Comparison of ENCODE assay signal across 27 cellular contexts in the genomic region with DNA sequence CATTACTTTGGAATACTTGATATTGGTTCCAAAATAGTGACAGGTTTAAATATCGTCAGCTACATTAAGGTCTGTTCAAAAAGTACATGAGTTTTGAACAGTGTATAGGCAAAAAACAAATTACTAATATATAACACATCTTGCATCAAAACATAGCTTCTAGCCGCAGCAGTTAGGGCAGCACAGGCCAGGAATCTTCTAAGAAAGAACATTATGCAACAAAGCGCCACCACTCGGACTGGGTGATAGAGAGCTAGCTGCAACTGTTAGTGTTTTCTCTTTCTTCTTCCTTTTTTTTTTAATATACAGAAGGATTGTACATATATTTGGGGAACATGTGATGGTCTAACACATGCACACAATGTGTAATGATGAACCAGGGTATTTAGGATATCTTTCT.
"Had no signal": no experiment of that assay in that cellular context is flagged by ENCODE, and none has a peak within 500 bp of the region (broad histone marks: within the 10 kb centered on the region; RNA-seq: fewer than 3 reads in every experiment).

No MANE protein-coding gene starts in this region.

- H3K36me3 ChIP-seq: colonic mucosa, esophagus squamous epithelium, gastroesophageal sphincter, sigmoid colon, suprapubic skin, tibial nerve, uterus had no signal

- H3K27me3 ChIP-seq: body of pancreas, colonic mucosa, esophagus squamous epithelium, gastroesophageal sphincter, sigmoid colon, suprapubic skin, tibial nerve, uterus had no signal

- H3K9me3 ChIP-seq: body of pancreas, colonic mucosa, esophagus squamous epithelium, gastroesophageal sphincter, sigmoid colon, suprapubic skin, tibial nerve, uterus had no signal

- DNase-seq: activated CD4-positive, alpha-beta T cell treated with anti-CD3 and anti-CD28 coated beads for 1 hour; activated CD4-positive, alpha-beta T cell treated with anti-CD3 and anti-CD28 coated beads, Interleukin-2, amount 50 U/mL, for 1 hour; activated CD8-positive, alpha-beta T cell treated with anti-CD3 and anti-CD28 coated beads, Interleukin-2, amount 10 ng/mL, durations not matched to agents 7 days and 5 days; activated gamma-delta T cell; activated naive CD4-positive, alpha-beta T cell treated with anti-CD3 and anti-CD28 coated beads, Interleukin-2, amount 50 U/mL, for 16 hours; activated naive CD8-positive, alpha-beta T cell treated with anti-CD3 and anti-CD28 coated beads, Interleukin-2, amount 50 U/mL, for 24 hours; anterior cingulate cortex; body of pancreas; colonic mucosa; esophagus squamous epithelium; head of caudate nucleus; hypothalamus; left ventricle myocardium superior; mammary epithelial cell; midbrain; retina; sigmoid colon; stimulated activated CD4-positive, alpha-beta T cell treated with anti-CD3 and anti-CD28 coated beads, Interleukin-12 subunit alpha, Interleukin-12 subunit beta, amount 100 ng/mL, for 4 hours; stimulated activated naive CD8-positive, alpha-beta T cell treated with anti-CD3 and anti-CD28 coated beads, Interleukin-15, amount 100 ng/mL, for 72 hours; uterus had no signal

- H3K4me1 ChIP-seq: colonic mucosa, sigmoid colon, suprapubic skin, uterus had no signal

- H3K4me3 ChIP-seq: body of pancreas, colonic mucosa, esophagus squamous epithelium, gastroesophageal sphincter, sigmoid colon, suprapubic skin, tibial nerve, uterus had no signal

- FAIRE-seq: islet of Langerhans, TTC549 had no signal

- ATAC-seq: activated CD8-positive, alpha-beta T cell treated with anti-CD3 and anti-CD28 coated beads, Interleukin-2, amount 10 ng/mL, durations not matched to agents 7 days and 5 days; activated naive CD8-positive, alpha-beta T cell treated with anti-CD3 and anti-CD28 coated beads, Interleukin-2, amount 50 U/mL, for 24 hours; body of pancreas; gastroesophageal sphincter; left ventricle myocardium superior; natural killer cell treated with Interleukin-12 subunit alpha and Interleukin-12 subunit beta and Interleukin-15 and Interleukin-18, amount 100 ng/mL, for 72 hours; stimulated activated effector memory CD8-positive, alpha-beta T cell treated with anti-CD3 and anti-CD28 coated beads, Interleukin-12 subunit alpha, Interleukin-12 subunit beta, amount 100 ng/mL, for 72 hours; stimulated activated naive CD8-positive, alpha-beta T cell treated with anti-CD3 and anti-CD28 coated beads, Interleukin-15, amount 100 ng/mL, for 72 hours had no signal

- H3K27ac ChIP-seq: body of pancreas, colonic mucosa, esophagus squamous epithelium, gastroesophageal sphincter, suprapubic skin, uterus had no signal
